Comparison of ENCODE assay signal across 10 cellular contexts in genomic region chr9:114806571-114806970, GRCh38. TPM values are rescaled to one million over a fixed set of nuclear protein-coding genes. Genes with fewer than 3 reads are reported as not detected.
A peak's percentile ranks its signal among the peaks of the same experiment; 100 is the strongest.
DNase-seq lines count a peak whose midpoint lies in the region; ATAC-seq, FAIRE-seq and TF ChIP-seq lines count a peak whose summit lies in the region.
"Had no signal": no experiment of that assay in that cellular context is flagged by ENCODE, and none has a peak within 500 bp of the region (broad histone marks: within the 10 kb centered on the region; RNA-seq: fewer than 3 reads in every experiment).

No MANE protein-coding gene starts in this region.

- DNase-seq in Calu3 (no peak), kidney (no peak), amniotic stem cell (lab: John Stamatoyannopoulos, UW) (no peak)
- no peak for DNase-seq in stimulated activated CD8-positive, alpha-beta memory T cell treated with anti-CD3 and anti-CD28 coated beads, Interleukin-4, amount 100 ng/mL, for 48 hours
- no peak for DNase-seq in stimulated activated CD4-positive, alpha-beta T cell treated with anti-CD3 and anti-CD28 coated beads, Interleukin-1b, Interleukin-23, amount 100 ng/mL, for 48 hours
- DNase-seq in stimulated activated CD4-positive, alpha-beta T cell treated with anti-CD3 and anti-CD28 coated beads, Interleukin-4, amount 100 ng/mL, for 4 hours: no peak
- DNase-seq: immature natural killer cell, NCI-H2081 treated with DMSO at 0.1 percent for 48 hours had no signal

- BruUV-seq in Calu3 (replicated peaks; lab: Mats Ljungman, UMichigan): no TSS peak

- H3K4me3 ChIP-seq in kidney (ENCODE audit: low read length in 2 of 2): peak overlapping the region; percentile 46 to 62

- peaks cover 29 to 33% of the 10 kb centered on the region in 2 donors for H3K4me1 ChIP-seq in kidney (ENCODE audit: control insufficient read depth in 1 of 2, insufficient read depth in 1 of 2, low read depth in 1 of 2, low read length in 2 of 2)

- H3K4me3 Mint-ChIP-seq in Calu3 (ENCODE audit: low read depth, unreplicated experiment): peak overlapping the region; percentile 66

- H3K4me1 Mint-ChIP-seq in Calu3 (ENCODE audit: low read depth, unreplicated experiment): peaks cover 47% of the 10 kb centered on the region

- CTCF ChIA-PET in Calu3 (lab: Charles Lee): interaction anchor here (0.6 to 1.2 kb wide), 3 partner anchors 9 to 100 kb away, joined by 3 read pairs; no protein-coding TSS in a partner anchor

- intact Hi-C loops in Calu3 (cut with micrococcal nuclease; ENCODE audit: unreplicated experiment): loop anchor here (2.0 to 5.0 kb wide), 3 partner anchors 28 to 76 kb away; no protein-coding TSS in a partner anchor
- intact Hi-C loops in kidney (cut with DNase I): no loop called here

- peak overlapping the region; percentile 62 for H3K27ac Mint-ChIP-seq in Calu3 (ENCODE audit: unreplicated experiment)

- no peaks in the 10 kb centered on the region for H3K36me3 ChIP-seq in kidney (ENCODE audit: control insufficient read depth in 1 of 2, insufficient read depth in 2 of 2, low read length in 2 of 2)

- no peaks in the 10 kb centered on the region for H3K9me3 Mint-ChIP-seq in Calu3 (ENCODE audit: low read depth, unreplicated experiment)
- H3K9me3 Mint-ChIP-seq: immature natural killer cell had no signal

- no peak for FAIRE-seq in kidney (lab: Jason Lieb, UNC)

- peak overlapping the region in 1 of 2 donors; percentile 37 for H3K9ac ChIP-seq in kidney (ENCODE audit: low read length in 2 of 2)

- no peak for TF ChIP-seq CTCF in Calu3 (IDR thresholded peaks at IDR 0.05; ENCODE audit: unreplicated experiment)
- TF ChIP-seq CTCF in kidney (IDR thresholded peaks at IDR 0.05; ENCODE audit: borderline replicate concordance, extremely low read depth, insufficient read depth): no peak

- H3K9me3 ChIP-seq in kidney (ENCODE audit: control insufficient read depth in 1 of 2, low read length in 2 of 2): no peaks in the 10 kb centered on the region

- H3K27me3 Mint-ChIP-seq in Calu3 (ENCODE audit: unreplicated experiment): no peaks in the 10 kb centered on the region

- H3K27ac ChIP-seq in kidney (ENCODE audit: low read depth in 2 of 2, low read length in 2 of 2): peak overlapping the region; percentile 77 to 87

- peaks cover 19% of the 10 kb centered on the region for H3K36me3 Mint-ChIP-seq in Calu3 (ENCODE audit: insufficient read depth, unreplicated experiment)
- H3K36me3 Mint-ChIP-seq: immature natural killer cell had no signal

- ATAC-seq in GM21528 (IDR thresholded peaks at IDR 0.05; ENCODE audit: low FRiP score, unreplicated experiment) (peak; percentile 44), HG03558 (IDR thresholded peaks at IDR 0.05; ENCODE audit: extremely low read depth, unreplicated experiment) (peak; percentile 31)

RNA-seq across cellular contexts. Expression of gene TNFSF15, which starts 0.7 kb away (rescaled TPM):
- total RNA-seq in Calu3 (2022) (4.9 and 7.5 TPM in 2 replicates), kidney (2.3 TPM)
- 1.4 TPM for polyA plus RNA-seq in kidney (ENCODE audit: insufficient read depth, low read depth, low replicate concordance)
